ENCODE assay signal across 1 cellular context in the genomic region with DNA sequence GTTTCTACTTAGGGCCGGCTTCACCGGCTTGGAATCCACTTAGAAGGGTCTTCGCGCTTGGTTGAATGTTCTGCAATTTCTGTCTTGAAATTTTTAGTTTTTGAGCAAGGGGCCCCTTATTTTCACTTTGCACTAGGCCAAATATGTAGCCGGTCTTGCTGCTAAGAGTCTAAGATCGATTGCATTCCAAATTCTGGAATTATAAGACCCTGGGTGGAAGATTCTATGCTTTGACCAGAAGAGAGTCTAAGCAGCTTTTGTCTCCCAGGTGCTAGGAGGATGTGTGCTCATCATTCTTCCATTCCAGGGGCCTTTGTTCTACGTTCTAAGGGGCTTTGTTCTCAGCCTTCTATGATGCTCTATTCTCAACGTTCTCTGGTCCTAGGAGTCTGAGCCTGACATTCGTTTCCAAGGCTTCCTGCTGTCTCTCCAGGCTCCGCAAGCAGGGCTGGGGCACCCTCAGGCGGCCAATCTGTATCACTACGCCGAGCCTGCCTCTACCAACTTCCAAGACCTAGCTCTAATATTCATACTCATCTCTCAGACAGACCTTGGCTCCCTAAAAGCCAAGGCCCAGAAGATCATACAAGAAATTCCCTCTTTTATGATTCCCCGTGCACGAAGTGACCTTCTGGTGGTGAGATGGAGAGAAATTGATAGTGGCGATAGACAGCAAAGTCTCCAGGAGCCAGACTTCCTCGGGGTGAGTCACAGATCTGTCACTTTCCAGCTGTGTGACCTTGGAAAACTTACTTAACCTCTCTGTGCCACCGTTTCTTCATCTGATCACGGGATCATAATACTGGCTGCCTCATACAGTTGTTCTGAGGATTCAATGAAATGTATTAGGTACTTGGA.
A peak's percentile ranks its signal among the peaks of the same experiment; 100 is the strongest.
TF ChIP-seq lines count a peak whose summit lies in the region.

No MANE protein-coding gene starts in this region.

TF ChIP-seq in IMR-90, 13 proteins besides CTCF, POLR2A, EP300 and RAD21 (continued from another document):
- peak; percentile 96 for TF ChIP-seq SMC3 (IDR thresholded peaks at IDR 0.05; ENCODE audit: low read depth, low read length)
- TF ChIP-seq NFE2L2 (IDR thresholded peaks at IDR 0.05; ENCODE audit: low read depth, low read length): no peak
- peak; percentile 47; the same call in 1 of the 2 replicates for TF ChIP-seq FOS (IDR thresholded peaks at IDR 0.05; ENCODE audit: low read depth, low read length)
- TF ChIP-seq MAFK (IDR thresholded peaks at IDR 0.05; ENCODE audit: low read depth, low read length): no peak
- no peak for TF ChIP-seq RFX5 (IDR thresholded peaks at IDR 0.05; ENCODE audit: low read depth, low read length)
- TF ChIP-seq, protein P1, sequence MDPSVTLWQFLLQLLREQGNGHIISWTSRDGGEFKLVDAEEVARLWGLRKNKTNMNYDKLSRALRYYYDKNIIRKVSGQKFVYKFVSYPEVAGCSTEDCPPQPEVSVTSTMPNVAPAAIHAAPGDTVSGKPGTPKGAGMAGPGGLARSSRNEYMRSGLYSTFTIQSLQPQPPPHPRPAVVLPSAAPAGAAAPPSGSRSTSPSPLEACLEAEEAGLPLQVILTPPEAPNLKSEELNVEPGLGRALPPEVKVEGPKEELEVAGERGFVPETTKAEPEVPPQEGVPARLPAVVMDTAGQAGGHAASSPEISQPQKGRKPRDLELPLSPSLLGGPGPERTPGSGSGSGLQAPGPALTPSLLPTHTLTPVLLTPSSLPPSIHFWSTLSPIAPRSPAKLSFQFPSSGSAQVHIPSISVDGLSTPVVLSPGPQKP (IDR thresholded peaks at IDR 0.05; ENCODE audit: borderline replicate concordance, low read depth, low read length): no peak
- no peak for TF ChIP-seq CEBPB (IDR thresholded peaks at IDR 0.05; ENCODE audit: low read depth, low read length)
TF ChIP-seq in IMR-90: peak in this region for 4.
